ENCODE assay signal across 2 cellular contexts in the genomic region with DNA sequence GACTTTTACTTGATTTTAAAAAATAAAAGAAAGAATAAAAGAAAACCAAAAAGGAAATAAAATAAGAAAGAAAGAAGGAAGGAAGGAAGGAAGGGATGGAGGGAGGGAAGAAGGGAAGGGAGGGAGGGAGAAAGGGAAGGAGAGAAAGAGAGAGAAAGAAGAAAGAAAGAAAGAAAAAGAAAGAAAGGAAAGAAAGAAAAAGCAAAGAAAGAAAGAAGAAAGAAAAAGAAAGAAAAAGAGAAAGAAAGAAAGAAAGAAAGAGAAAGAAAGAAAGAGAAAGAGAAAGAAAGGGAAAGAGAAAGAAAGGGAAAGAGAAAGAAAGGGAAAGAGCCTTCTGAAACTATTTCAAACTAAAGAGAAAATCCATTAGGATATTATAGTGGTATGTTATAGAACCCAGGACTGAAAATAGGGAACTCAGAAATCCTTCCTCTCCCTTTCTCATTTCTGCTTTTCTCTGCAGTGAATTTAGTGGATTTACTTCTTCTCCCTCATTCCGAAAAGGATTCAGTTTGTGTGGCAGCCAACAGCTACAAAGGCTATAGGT.
A peak's percentile ranks its signal among the peaks of the same experiment; 100 is the strongest.
TF ChIP-seq lines count a peak whose summit lies in the region.

No MANE protein-coding gene starts in this region.

TF ChIP-seq in HepG2, 621 proteins besides CTCF, POLR2A, EP300 and RAD21 (continued from another document):
- TF ChIP-seq, protein P1, sequence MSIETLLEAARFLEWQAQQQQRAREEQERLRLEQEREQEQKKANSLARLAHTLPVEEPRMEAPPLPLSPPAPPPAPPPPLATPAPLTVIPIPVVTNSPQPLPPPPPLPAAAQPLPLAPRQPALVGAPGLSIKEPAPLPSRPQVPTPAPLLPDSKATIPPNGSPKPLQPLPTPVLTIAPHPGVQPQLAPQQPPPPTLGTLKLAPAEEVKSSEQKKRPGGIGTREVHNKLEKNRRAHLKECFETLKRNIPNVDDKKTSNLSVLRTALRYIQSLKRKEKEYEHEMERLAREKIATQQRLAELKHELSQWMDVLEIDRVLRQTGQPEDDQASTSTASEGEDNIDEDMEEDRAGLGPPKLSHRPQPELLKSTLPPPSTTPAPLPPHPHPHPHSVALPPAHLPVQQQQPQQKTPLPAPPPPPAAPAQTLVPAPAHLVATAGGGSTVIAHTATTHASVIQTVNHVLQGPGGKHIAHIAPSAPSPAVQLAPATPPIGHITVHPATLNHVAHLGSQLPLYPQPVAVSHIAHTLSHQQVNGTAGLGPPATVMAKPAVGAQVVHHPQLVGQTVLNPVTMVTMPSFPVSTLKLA (IDR thresholded peaks at IDR 0.05): no peak
- TF ChIP-seq ZNF260 (CRISPR knock-in tag; IDR thresholded peaks at IDR 0.05; ENCODE audit: borderline replicate concordance, low read depth) (no peak), ZNF34 (CRISPR knock-in tag; IDR thresholded peaks at IDR 0.05; ENCODE audit: borderline replicate concordance) (no peak), TCF7L2 (IDR thresholded peaks at IDR 0.05; ENCODE audit: low read depth, low read length) (no peak), ZNF564 (CRISPR knock-in tag; IDR thresholded peaks at IDR 0.05) (no peak), CREM (IDR thresholded peaks at IDR 0.05) (no peak), CREM (CRISPR knock-in tag; IDR thresholded peaks at IDR 0.05) (no peak), SRSF9 (IDR thresholded peaks at IDR 0.05; ENCODE audit: borderline replicate concordance, insufficient read depth, low read depth, low read length, poor library complexity, severe bottlenecking) (peak; percentile 89), HNRNPK (IDR thresholded peaks at IDR 0.05; ENCODE audit: low read depth, low read length, poor library complexity, severe bottlenecking) (peak; percentile 14), NPAS2 (CRISPR knock-in tag; IDR thresholded peaks at IDR 0.05; ENCODE audit: borderline replicate concordance) (no peak), RBFOX2 (IDR thresholded peaks at IDR 0.05; ENCODE audit: low read depth, low read length) (no peak), ZNF749 (CRISPR knock-in tag; IDR thresholded peaks at IDR 0.05; ENCODE audit: borderline replicate concordance) (no peak), ZNF296 (CRISPR knock-in tag; conservative IDR thresholded peaks at IDR 0.05) (no peak)
- TF ChIP-seq, protein P2, sequence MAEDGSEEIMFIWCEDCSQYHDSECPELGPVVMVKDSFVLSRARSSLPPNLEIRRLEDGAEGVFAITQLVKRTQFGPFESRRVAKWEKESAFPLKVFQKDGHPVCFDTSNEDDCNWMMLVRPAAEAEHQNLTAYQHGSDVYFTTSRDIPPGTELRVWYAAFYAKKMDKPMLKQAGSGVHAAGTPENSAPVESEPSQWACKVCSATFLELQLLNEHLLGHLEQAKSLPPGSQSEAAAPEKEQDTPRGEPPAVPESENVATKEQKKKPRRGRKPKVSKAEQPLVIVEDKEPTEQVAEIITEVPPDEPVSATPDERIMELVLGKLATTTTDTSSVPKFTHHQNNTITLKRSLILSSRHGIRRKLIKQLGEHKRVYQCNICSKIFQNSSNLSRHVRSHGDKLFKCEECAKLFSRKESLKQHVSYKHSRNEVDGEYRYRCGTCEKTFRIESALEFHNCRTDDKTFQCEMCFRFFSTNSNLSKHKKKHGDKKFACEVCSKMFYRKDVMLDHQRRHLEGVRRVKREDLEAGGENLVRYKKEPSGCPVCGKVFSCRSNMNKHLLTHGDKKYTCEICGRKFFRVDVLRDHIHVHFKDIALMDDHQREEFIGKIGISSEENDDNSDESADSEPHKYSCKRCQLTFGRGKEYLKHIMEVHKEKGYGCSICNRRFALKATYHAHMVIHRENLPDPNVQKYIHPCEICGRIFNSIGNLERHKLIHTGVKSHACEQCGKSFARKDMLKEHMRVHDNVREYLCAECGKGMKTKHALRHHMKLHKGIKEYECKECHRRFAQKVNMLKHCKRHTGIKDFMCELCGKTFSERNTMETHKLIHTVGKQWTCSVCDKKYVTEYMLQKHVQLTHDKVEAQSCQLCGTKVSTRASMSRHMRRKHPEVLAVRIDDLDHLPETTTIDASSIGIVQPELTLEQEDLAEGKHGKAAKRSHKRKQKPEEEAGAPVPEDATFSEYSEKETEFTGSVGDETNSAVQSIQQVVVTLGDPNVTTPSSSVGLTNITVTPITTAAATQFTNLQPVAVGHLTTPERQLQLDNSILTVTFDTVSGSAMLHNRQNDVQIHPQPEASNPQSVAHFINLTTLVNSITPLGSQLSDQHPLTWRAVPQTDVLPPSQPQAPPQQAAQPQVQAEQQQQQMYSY (CRISPR knock-in tag; IDR thresholded peaks at IDR 0.05): no peak
- TF ChIP-seq, protein P3, sequence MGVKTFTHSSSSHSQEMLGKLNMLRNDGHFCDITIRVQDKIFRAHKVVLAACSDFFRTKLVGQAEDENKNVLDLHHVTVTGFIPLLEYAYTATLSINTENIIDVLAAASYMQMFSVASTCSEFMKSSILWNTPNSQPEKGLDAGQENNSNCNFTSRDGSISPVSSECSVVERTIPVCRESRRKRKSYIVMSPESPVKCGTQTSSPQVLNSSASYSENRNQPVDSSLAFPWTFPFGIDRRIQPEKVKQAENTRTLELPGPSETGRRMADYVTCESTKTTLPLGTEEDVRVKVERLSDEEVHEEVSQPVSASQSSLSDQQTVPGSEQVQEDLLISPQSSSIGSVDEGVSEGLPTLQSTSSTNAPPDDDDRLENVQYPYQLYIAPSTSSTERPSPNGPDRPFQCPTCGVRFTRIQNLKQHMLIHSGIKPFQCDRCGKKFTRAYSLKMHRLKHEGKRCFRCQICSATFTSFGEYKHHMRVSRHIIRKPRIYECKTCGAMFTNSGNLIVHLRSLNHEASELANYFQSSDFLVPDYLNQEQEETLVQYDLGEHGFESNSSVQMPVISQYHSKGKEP (CRISPR knock-in tag; IDR thresholded peaks at IDR 0.05): no peak

TF ChIP-seq in K562, 482 proteins besides CTCF, POLR2A, EP300 and RAD21 (continued from another document):
- TF ChIP-seq, protein P4, sequence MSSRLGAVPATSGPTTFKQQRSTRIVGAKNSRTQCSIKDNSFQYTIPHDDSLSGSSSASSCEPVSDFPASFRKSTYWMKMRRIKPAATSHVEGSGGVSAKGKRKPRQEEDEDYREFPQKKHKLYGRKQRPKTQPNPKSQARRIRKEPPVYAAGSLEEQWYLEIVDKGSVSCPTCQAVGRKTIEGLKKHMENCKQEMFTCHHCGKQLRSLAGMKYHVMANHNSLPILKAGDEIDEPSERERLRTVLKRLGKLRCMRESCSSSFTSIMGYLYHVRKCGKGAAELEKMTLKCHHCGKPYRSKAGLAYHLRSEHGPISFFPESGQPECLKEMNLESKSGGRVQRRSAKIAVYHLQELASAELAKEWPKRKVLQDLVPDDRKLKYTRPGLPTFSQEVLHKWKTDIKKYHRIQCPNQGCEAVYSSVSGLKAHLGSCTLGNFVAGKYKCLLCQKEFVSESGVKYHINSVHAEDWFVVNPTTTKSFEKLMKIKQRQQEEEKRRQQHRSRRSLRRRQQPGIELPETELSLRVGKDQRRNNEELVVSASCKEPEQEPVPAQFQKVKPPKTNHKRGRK (tag; IDR thresholded peaks at IDR 0.05): peak; percentile 61
- no peak for TF ChIP-seq XRCC3 (IDR thresholded peaks at IDR 0.05)
- TF ChIP-seq, protein P5, sequence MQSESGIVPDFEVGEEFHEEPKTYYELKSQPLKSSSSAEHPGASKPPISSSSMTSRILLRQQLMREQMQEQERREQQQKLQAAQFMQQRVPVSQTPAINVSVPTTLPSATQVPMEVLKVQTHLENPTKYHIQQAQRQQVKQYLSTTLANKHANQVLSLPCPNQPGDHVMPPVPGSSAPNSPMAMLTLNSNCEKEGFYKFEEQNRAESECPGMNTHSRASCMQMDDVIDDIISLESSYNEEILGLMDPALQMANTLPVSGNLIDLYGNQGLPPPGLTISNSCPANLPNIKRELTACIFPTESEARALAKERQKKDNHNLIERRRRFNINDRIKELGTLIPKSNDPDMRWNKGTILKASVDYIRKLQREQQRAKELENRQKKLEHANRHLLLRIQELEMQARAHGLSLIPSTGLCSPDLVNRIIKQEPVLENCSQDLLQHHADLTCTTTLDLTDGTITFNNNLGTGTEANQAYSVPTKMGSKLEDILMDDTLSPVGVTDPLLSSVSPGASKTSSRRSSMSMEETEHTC (IDR thresholded peaks at IDR 0.05): no peak
